8 cellular contexts compared by ENCODE assay signal in the genomic region with DNA sequence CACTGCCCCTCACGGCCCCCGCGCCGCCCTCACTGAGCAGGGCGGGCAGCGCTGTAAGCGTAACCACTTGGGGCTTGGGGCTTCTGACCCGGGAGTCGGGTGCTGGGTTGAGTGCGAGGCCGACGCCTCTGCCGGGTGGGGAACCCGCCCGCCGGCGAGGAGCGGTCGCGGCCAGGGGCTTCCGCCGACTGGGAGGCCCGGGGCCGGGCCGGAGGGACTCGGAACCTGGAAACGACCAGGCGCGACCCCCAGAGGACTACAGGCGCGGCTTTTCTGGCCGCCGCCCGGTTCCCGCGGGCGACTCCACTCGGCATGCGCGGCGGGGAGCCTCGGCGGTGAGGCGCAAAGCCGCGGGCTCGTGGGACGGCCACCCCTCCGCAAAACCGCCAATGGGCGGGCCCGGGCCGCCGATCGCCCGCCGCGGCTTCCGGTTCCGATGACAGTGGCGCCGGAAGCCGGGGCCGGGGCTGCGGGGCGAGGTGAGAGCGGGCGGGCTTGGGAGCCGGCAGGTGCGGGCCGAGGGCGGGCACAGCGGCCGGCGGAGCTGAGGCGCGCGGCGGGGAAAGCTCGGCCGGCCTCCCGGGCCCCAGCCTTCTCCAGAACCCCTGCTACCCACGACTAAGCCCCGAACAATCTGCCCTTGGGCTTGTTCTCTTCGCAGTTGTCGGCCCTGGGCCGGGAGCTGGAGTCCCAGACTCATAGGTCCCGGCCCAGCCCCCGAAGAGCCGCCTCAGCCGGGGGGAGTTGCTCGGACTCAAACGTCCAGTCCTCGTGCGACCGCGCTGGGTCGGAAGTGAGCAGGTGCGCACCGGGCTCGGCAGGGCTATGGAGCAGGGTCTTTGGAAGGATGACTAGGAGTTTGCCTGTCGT. TPM values are rescaled to one million over a fixed set of nuclear protein-coding genes. Genes with fewer than 3 reads are reported as not detected.
DNase-seq lines count a peak whose midpoint lies in the region; ATAC-seq, FAIRE-seq and TF ChIP-seq lines count a peak whose summit lies in the region.

A gene with protein sequence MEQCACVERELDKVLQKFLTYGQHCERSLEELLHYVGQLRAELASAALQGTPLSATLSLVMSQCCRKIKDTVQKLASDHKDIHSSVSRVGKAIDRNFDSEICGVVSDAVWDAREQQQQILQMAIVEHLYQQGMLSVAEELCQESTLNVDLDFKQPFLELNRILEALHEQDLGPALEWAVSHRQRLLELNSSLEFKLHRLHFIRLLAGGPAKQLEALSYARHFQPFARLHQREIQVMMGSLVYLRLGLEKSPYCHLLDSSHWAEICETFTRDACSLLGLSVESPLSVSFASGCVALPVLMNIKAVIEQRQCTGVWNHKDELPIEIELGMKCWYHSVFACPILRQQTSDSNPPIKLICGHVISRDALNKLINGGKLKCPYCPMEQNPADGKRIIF (plus strand): TSS at position 439 of the 870 bp plus-strand sequence. CDS start 7,106 bp downstream, outside the sequence.

- DNase-seq in GM19239 (ENCODE audit: insufficient read length, low spot score): peak; percentile 90
- DNase-seq in NCI-H748 (lab: John Stamatoyannopoulos, UW; ENCODE audit: unreplicated experiment): peak; percentile 91
- peak; percentile 81 to 85 for DNase-seq in activated CD4-positive, alpha-beta T cell treated with anti-CD3 and anti-CD28 coated beads, Interleukin-2, amount 50 U/mL, for 48 hours
- DNase-seq in dermis microvascular lymphatic vessel endothelial cell (ENCODE audit: low read depth in 2 of 2): peak; percentile 38 to 82
- DNase-seq in stimulated activated CD4-positive, alpha-beta T cell treated with anti-CD3 and anti-CD28 coated beads, Interleukin-4, amount 100 ng/mL, for 1 hour: peak; percentile 85

- no peaks in the 10 kb centered on the region for H3K27me3 ChIP-seq in BLaER1
- no peaks in the 10 kb centered on the region for H3K27me3 ChIP-seq in liver (ENCODE audit: control insufficient read depth in 4 of 4, insufficient read depth in 4 of 4, low read length in 3 of 4)

- no peak for TF ChIP-seq RAD21 in liver (IDR thresholded peaks at IDR 0.05)

- H4K20me1 ChIP-seq in BLaER1: 0 out of 2 replicates have a peak, but pooled peaks cover 7% of the 10 kb centered on the region

- H3K9ac ChIP-seq in BLaER1 (peak within 1 kb of the TSS; percentile 86), liver (ENCODE audit: low read depth in 1 of 2, low read length in 2 of 2) (peak within 1 kb of the TSS; percentile 34 to 79)

- no peak for TF ChIP-seq CTCF in liver (IDR thresholded peaks at IDR 0.05; ENCODE audit: low read depth, low read length, missing input control)

- H3K9me3 ChIP-seq in BLaER1 (no peaks in the 10 kb centered on the region), liver (ENCODE audit: control insufficient read depth in 4 of 4, low read length in 3 of 4) (no peaks in the 10 kb centered on the region)

- peak within 1 kb of the TSS; percentile 93 for H3K27ac ChIP-seq in BLaER1
- H3K27ac ChIP-seq in liver (ENCODE audit: low read depth in 1 of 2, low read length in 2 of 2): peak within 1 kb of the TSS; percentile 48 to 83

- H3K4me2 ChIP-seq in BLaER1: peak within 1 kb of the TSS; percentile 91

- peak; percentile 86 for ATAC-seq in HG03439 (IDR thresholded peaks at IDR 0.05; ENCODE audit: unreplicated experiment)

- FAIRE-seq in GM19239 (lab: Jason Lieb, UNC): peak; percentile 73

- peaks cover 14% of the 10 kb centered on the region for H3K36me3 ChIP-seq in BLaER1
- H3K36me3 ChIP-seq in liver (ENCODE audit: control insufficient read depth in 4 of 4, insufficient read depth in 3 of 4, low read depth in 1 of 4, low read length in 3 of 4): peaks cover 0 to 4% (median 0%) of the 10 kb centered on the region in 4 donors

- WGBS in liver: under 1% methylated on average over 102 of the region's 102 CpGs

- peak within 1 kb of the TSS; percentile 76 for H3K4me3 ChIP-seq in BLaER1
- H3K4me3 ChIP-seq in liver (ENCODE audit: low read depth in 1 of 3, low read length in 3 of 3): peak within 1 kb of the TSS; percentile 66 to 87 (median 77)

- H3K4me1 ChIP-seq in BLaER1: peaks cover 47% of the 10 kb centered on the region
- H3K4me1 ChIP-seq in liver (ENCODE audit: control insufficient read depth in 4 of 4, insufficient read depth in 4 of 4, low read length in 3 of 4): peaks cover 6 to 14% (median 8%) of the 10 kb centered on the region in 4 donors

TF ChIP-seq in liver, 16 proteins besides CTCF, POLR2A, EP300 and RAD21:
- TF ChIP-seq, protein P1, sequence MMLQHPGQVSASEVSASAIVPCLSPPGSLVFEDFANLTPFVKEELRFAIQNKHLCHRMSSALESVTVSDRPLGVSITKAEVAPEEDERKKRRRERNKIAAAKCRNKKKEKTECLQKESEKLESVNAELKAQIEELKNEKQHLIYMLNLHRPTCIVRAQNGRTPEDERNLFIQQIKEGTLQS (IDR thresholded peaks at IDR 0.05): no peak
- TF ChIP-seq GABPA (IDR thresholded peaks at IDR 0.05 in 1 of 2, conservative IDR thresholded peaks at IDR 0.05 in 1 of 2) (peak in 1 of 2 donors; percentile 84), JUND (IDR thresholded peaks at IDR 0.05) (no peak)
TF ChIP-seq in liver: peak in this region for 1.

RNA-seq across cellular contexts. Expression of the gene that starts here (rescaled TPM):
- total RNA-seq in dermis microvascular lymphatic vessel endothelial cell (29.4 and 33.6 TPM in 2 replicates), liver (10 to 100 TPM; 21.6 to 24.8 TPM)
- polyA plus RNA-seq in liver: 10 to 100 TPM; 13.4 to 21.8 TPM

Comparison
In these comparisons a context has a peak if more than half of its experiments do, and no peak if none do; other contexts are left out.
1. Peak in every context shown above with its lines: DNase-seq, ATAC-seq, H3K4me3 ChIP-seq and H3K27ac ChIP-seq.